ENCODE assay signal across 1 cellular context in genomic region chr4:169059294-169060201, GRCh38.
TF ChIP-seq lines count a peak whose summit lies in the region.

No MANE protein-coding gene starts in this region.

TF ChIP-seq in IMR-90, 13 proteins besides CTCF, POLR2A, EP300 and RAD21 (continued from another document):
- TF ChIP-seq CHD1 (IDR thresholded peaks at IDR 0.05; ENCODE audit: low read depth, low read length) (no peak), CEBPB (IDR thresholded peaks at IDR 0.05; ENCODE audit: low read depth, low read length) (no peak), MAFK (IDR thresholded peaks at IDR 0.05; ENCODE audit: low read depth, low read length) (no peak), RCOR1 (IDR thresholded peaks at IDR 0.05; ENCODE audit: insufficient replicate concordance, low read length) (no peak), NFE2L2 (IDR thresholded peaks at IDR 0.05; ENCODE audit: low read depth, low read length) (no peak)
